In the genomic region with DNA sequence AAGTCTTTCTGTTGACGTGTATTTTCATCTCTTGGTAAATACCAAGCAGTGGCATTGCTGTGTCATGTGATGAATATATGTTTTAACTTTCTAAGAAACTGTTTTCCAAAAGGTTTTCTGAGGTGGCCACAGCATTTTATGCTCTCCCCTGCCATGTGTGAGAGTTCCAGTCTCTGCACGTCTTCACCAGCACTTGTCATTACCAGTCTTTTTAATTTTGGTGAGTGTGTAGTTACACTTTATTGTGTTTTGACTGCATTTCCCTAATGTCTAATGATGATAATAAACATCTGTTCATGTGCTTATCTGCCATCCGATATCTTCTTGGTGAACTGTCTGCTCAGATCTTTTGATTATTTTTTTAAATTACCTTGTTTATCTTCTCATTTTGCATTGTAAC, we compare ENCODE assay signal across 8 cellular contexts. TPM values are rescaled to one million over a fixed set of nuclear protein-coding genes. Genes with fewer than 3 reads are reported as not detected.
"Had no signal": no experiment of that assay in that cellular context is flagged by ENCODE, and none has a peak within 500 bp of the region (broad histone marks: within the 10 kb centered on the region; RNA-seq: fewer than 3 reads in every experiment).

No MANE protein-coding gene starts in this region.

- H3K9me3 Mint-ChIP-seq: IgD-negative memory B cell had no signal

- H3K4me3 Mint-ChIP-seq: IgD-negative memory B cell had no signal

- H3K4me3 ChIP-seq: K562 had no signal

- H3K36me3 Mint-ChIP-seq: IgD-negative memory B cell had no signal

- DNase-seq: IMR-90, KBM-7 had no signal

- H3K27ac ChIP-seq: HL-60 had no signal

- FAIRE-seq: HepG2, HTR-8/SVneo, K562 had no signal

RNA-seq across cellular contexts. Expression of gene GADD45G, which starts 27.4 kb away (rescaled TPM):
- total RNA-seq: HepG2, HT1080, IMR-90 had no signal
